In genomic region chr14:49863483-49864262, GRCh38 we compare ENCODE assay signal across 2 cellular contexts.
TF ChIP-seq lines count a peak whose summit lies in the region.

No MANE protein-coding gene starts in this region.

TF ChIP-seq in HCT116, 20 proteins besides CTCF, POLR2A, EP300 and RAD21:
- TF ChIP-seq POLR2AphosphoS5 (IDR thresholded peaks at IDR 0.05; ENCODE audit: low read depth, low read length) (peak; percentile 60), SIN3A (IDR thresholded peaks at IDR 0.05; ENCODE audit: low read depth) (peak; percentile 22; the same call in 1 of the 2 replicates), CEBPB (IDR thresholded peaks at IDR 0.05; ENCODE audit: low read depth) (peak; percentile 39; the same call in 1 of the 2 replicates), TCF7L2 (IDR thresholded peaks at IDR 0.05; ENCODE audit: borderline replicate concordance, extremely low read depth, insufficient read depth, insufficient read length) (no peak), YY1 (IDR thresholded peaks at IDR 0.05; ENCODE audit: extremely low read depth, insufficient replicate concordance, low read depth, low read length) (no peak)
- TF ChIP-seq, protein P1, sequence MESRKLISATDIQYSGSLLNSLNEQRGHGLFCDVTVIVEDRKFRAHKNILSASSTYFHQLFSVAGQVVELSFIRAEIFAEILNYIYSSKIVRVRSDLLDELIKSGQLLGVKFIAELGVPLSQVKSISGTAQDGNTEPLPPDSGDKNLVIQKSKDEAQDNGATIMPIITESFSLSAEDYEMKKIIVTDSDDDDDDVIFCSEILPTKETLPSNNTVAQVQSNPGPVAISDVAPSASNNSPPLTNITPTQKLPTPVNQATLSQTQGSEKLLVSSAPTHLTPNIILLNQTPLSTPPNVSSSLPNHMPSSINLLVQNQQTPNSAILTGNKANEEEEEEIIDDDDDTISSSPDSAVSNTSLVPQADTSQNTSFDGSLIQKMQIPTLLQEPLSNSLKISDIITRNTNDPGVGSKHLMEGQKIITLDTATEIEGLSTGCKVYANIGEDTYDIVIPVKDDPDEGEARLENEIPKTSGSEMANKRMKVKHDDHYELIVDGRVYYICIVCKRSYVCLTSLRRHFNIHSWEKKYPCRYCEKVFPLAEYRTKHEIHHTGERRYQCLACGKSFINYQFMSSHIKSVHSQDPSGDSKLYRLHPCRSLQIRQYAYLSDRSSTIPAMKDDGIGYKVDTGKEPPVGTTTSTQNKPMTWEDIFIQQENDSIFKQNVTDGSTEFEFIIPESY (IDR thresholded peaks at IDR 0.05; ENCODE audit: extremely low read depth, insufficient replicate concordance, low read length): no peak

TF ChIP-seq in GM12878, 131 proteins besides CTCF, POLR2A, EP300 and RAD21:
- TF ChIP-seq RFX5 (IDR thresholded peaks at IDR 0.05; ENCODE audit: low read depth, low read length): 0 out of 2 replicates have a peak, but pooled peaks have one; percentile 28
- TF ChIP-seq TARDBP (IDR thresholded peaks at IDR 0.05; ENCODE audit: borderline replicate concordance): no peak
- TF ChIP-seq, protein P2, sequence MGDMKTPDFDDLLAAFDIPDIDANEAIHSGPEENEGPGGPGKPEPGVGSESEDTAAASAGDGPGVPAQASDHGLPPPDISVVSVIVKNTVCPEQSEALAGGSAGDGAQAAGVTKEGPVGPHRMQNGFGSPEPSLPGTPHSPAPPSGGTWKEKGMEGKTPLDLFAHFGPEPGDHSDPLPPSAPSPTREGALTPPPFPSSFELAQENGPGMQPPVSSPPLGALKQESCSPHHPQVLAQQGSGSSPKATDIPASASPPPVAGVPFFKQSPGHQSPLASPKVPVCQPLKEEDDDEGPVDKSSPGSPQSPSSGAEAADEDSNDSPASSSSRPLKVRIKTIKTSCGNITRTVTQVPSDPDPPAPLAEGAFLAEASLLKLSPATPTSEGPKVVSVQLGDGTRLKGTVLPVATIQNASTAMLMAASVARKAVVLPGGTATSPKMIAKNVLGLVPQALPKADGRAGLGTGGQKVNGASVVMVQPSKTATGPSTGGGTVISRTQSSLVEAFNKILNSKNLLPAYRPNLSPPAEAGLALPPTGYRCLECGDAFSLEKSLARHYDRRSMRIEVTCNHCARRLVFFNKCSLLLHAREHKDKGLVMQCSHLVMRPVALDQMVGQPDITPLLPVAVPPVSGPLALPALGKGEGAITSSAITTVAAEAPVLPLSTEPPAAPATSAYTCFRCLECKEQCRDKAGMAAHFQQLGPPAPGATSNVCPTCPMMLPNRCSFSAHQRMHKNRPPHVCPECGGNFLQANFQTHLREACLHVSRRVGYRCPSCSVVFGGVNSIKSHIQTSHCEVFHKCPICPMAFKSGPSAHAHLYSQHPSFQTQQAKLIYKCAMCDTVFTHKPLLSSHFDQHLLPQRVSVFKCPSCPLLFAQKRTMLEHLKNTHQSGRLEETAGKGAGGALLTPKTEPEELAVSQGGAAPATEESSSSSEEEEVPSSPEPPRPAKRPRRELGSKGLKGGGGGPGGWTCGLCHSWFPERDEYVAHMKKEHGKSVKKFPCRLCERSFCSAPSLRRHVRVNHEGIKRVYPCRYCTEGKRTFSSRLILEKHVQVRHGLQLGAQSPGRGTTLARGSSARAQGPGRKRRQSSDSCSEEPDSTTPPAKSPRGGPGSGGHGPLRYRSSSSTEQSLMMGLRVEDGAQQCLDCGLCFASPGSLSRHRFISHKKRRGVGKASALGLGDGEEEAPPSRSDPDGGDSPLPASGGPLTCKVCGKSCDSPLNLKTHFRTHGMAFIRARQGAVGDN (IDR thresholded peaks at IDR 0.05): peak; percentile 50
- TF ChIP-seq CREB1 (IDR thresholded peaks at IDR 0.05; ENCODE audit: low read depth): peak; percentile 59; the same call in 1 of the 2 replicates
- TF ChIP-seq CREM (IDR thresholded peaks at IDR 0.05; ENCODE audit: low read depth): 0 out of 2 replicates have a peak, but pooled peaks have one; percentile 8
- no peak for TF ChIP-seq EGR1 (IDR thresholded peaks at IDR 0.05; ENCODE audit: borderline replicate concordance in 1 of 2, low read depth in 2 of 2, low read length in 2 of 2)
- peak; percentile 44 for TF ChIP-seq JUNB (IDR thresholded peaks at IDR 0.05)
- no peak for TF ChIP-seq BACH1 (IDR thresholded peaks at IDR 0.05; ENCODE audit: borderline replicate concordance)
- TF ChIP-seq, protein P3, sequence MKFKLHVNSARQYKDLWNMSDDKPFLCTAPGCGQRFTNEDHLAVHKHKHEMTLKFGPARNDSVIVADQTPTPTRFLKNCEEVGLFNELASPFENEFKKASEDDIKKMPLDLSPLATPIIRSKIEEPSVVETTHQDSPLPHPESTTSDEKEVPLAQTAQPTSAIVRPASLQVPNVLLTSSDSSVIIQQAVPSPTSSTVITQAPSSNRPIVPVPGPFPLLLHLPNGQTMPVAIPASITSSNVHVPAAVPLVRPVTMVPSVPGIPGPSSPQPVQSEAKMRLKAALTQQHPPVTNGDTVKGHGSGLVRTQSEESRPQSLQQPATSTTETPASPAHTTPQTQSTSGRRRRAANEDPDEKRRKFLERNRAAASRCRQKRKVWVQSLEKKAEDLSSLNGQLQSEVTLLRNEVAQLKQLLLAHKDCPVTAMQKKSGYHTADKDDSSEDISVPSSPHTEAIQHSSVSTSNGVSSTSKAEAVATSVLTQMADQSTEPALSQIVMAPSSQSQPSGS (IDR thresholded peaks at IDR 0.05; ENCODE audit: low read length): peak; percentile 78
- TF ChIP-seq HDGF (IDR thresholded peaks at IDR 0.05): peak; percentile 44; the same call in 1 of the 2 replicates
- peak; percentile 66 for TF ChIP-seq ZNF384 (IDR thresholded peaks at IDR 0.05; ENCODE audit: borderline replicate concordance, low read depth, low read length)
- no peak for TF ChIP-seq SREBF2 (IDR thresholded peaks at IDR 0.05; ENCODE audit: low read length)
- TF ChIP-seq CHD1 (IDR thresholded peaks at IDR 0.05; ENCODE audit: low read depth, low read length): 0 out of 2 replicates have a peak, but pooled peaks have one; percentile 51
- 0 out of 2 replicates have a peak, but pooled peaks have one; percentile 11 for TF ChIP-seq RELB (IDR thresholded peaks at IDR 0.05; ENCODE audit: low read depth)
- TF ChIP-seq RUNX3 (IDR thresholded peaks at IDR 0.05; ENCODE audit: low read length): peak; percentile 27; the same call in 1 of the 2 replicates
- TF ChIP-seq, protein P4, sequence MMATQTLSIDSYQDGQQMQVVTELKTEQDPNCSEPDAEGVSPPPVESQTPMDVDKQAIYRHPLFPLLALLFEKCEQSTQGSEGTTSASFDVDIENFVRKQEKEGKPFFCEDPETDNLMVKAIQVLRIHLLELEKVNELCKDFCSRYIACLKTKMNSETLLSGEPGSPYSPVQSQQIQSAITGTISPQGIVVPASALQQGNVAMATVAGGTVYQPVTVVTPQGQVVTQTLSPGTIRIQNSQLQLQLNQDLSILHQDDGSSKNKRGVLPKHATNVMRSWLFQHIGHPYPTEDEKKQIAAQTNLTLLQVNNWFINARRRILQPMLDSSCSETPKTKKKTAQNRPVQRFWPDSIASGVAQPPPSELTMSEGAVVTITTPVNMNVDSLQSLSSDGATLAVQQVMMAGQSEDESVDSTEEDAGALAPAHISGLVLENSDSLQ (IDR thresholded peaks at IDR 0.05): peak; percentile 90
- peak; percentile 51; the same call in 1 of the 2 replicates for TF ChIP-seq SIN3A (IDR thresholded peaks at IDR 0.05; ENCODE audit: low read depth, low read length)
- TF ChIP-seq, protein P5, sequence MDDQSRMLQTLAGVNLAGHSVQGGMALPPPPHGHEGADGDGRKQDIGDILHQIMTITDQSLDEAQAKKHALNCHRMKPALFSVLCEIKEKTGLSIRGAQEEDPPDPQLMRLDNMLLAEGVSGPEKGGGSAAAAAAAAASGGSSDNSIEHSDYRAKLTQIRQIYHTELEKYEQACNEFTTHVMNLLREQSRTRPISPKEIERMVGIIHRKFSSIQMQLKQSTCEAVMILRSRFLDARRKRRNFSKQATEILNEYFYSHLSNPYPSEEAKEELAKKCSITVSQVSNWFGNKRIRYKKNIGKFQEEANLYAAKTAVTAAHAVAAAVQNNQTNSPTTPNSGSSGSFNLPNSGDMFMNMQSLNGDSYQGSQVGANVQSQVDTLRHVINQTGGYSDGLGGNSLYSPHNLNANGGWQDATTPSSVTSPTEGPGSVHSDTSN (IDR thresholded peaks at IDR 0.05; ENCODE audit: insufficient replicate concordance, low read depth, low read length): peak; percentile 47
- TF ChIP-seq WRNIP1 (IDR thresholded peaks at IDR 0.05; ENCODE audit: borderline replicate concordance, low read depth, low read length): no peak
- TF ChIP-seq ATF7 (IDR thresholded peaks at IDR 0.05; ENCODE audit: low read depth): peak; percentile 97
